1 cellular context compared by ENCODE assay signal in genomic region chr11:1838426-1839131, GRCh38.
TF ChIP-seq lines count a peak whose summit lies in the region.

Gene TNNI2, plus strand, starts transcription at chr11:1838981. Its CDS starts 716 bp downstream, at chr11:1839697.

TF ChIP-seq in H1, 55 proteins besides CTCF, POLR2A, EP300 and RAD21 (continued from another document):
- TF ChIP-seq GABPA (IDR thresholded peaks at IDR 0.05; ENCODE audit: borderline replicate concordance, insufficient read depth, low read length), result no peak
- TF ChIP-seq SRF (IDR thresholded peaks at IDR 0.05; ENCODE audit: low read depth, low read length), result no peak
- TF ChIP-seq CEBPB (IDR thresholded peaks at IDR 0.05; ENCODE audit: low read depth, low read length), result no peak
- TF ChIP-seq CREB1 (IDR thresholded peaks at IDR 0.05), result no peak
- TF ChIP-seq SIRT6 (IDR thresholded peaks at IDR 0.05; ENCODE audit: low read length), result no peak
- no peak for TF ChIP-seq KDM5A (IDR thresholded peaks at IDR 0.05; ENCODE audit: low read length)
- TF ChIP-seq ATF3 (IDR thresholded peaks at IDR 0.05; ENCODE audit: insufficient read depth, low read depth, low read length), result no peak
- no peak for TF ChIP-seq POU5F1 (IDR thresholded peaks at IDR 0.05; ENCODE audit: low read depth, low read length)
- TF ChIP-seq CBX8 (IDR thresholded peaks at IDR 0.05; ENCODE audit: borderline replicate concordance, low read depth, low read length), result no peak
